ENCODE assay signal across 19 cellular contexts in the genomic region with DNA sequence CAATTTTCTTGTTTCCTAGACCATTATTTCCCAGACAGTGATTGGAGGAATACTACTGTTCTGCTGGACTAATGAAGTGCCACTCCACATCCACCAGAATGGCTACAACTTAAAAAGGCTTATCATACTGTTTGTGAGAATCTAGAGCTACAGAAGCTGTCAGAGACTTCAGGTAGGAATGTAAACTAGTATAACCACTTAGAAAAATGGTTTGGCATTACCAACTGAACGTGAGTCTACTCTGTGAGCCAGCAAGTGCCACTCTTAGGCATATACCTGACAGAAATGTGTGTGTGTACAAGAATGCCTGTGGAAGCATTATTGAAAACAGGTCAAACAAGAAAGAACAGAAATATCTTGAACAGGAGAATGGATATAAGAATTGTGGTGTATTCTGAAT. TPM values are rescaled to one million over a fixed set of nuclear protein-coding genes. Genes with fewer than 3 reads are reported as not detected.
DNase-seq lines count a peak whose midpoint lies in the region; ATAC-seq and TF ChIP-seq lines count a peak whose summit lies in the region.
"Had no signal": no experiment of that assay in that cellular context is flagged by ENCODE, and none has a peak within 500 bp of the region (broad histone marks: within the 10 kb centered on the region; RNA-seq: fewer than 3 reads in every experiment).

No MANE protein-coding gene starts in this region.

- no peaks in the 10 kb centered on the region for H3K36me3 ChIP-seq in lower lobe of right lung
- H3K36me3 ChIP-seq in upper lobe of right lung: no peaks in the 10 kb centered on the region
- H3K36me3 ChIP-seq: BLaER1 had no signal

- no peak overlapping the region for H3K27ac ChIP-seq in lower lobe of right lung
- H3K27ac ChIP-seq in upper lobe of right lung: no peak overlapping the region
- H3K27ac ChIP-seq: BLaER1, C4-2B, GM23248 had no signal

- H3K27me3 ChIP-seq in lower lobe of right lung (ENCODE audit: low read depth) (no peaks in the 10 kb centered on the region), upper lobe of right lung (no peaks in the 10 kb centered on the region)
- H3K27me3 ChIP-seq: BLaER1 had no signal

- intact Hi-C loops in lower lobe of right lung (cut with DNase I) (loop anchor here (10.0 kb wide), 1 partner anchor 193 kb away; no protein-coding TSS in a partner anchor), upper lobe of right lung (cut with DNase I) (no loop called here)

- no peak for TF ChIP-seq CTCF in lower lobe of right lung (IDR thresholded peaks at IDR 0.05)
- TF ChIP-seq CTCF in upper lobe of right lung (IDR thresholded peaks at IDR 0.05): no peak

- ATAC-seq in lower lobe of right lung: peak; percentile 50 to 72
- ATAC-seq in upper lobe of right lung: peak; percentile 73
- ATAC-seq: CD8-positive, alpha-beta T cell had no signal

- no peaks in the 10 kb centered on the region for H3K4me1 ChIP-seq in lower lobe of right lung
- H3K4me1 ChIP-seq in upper lobe of right lung: no peaks in the 10 kb centered on the region
- H3K4me1 ChIP-seq: Caco-2 had no signal

- H3K9me3 ChIP-seq in lower lobe of right lung (no peaks in the 10 kb centered on the region), upper lobe of right lung (no peaks in the 10 kb centered on the region)
- H3K9me3 ChIP-seq: BLaER1, Caco-2 had no signal

- no peak overlapping the region for H3K4me3 ChIP-seq in lower lobe of right lung
- no peak overlapping the region for H3K4me3 ChIP-seq in upper lobe of right lung
- H3K4me3 ChIP-seq: BLaER1, GM23248 had no signal

- DNase-seq in DMS53 (lab: John Stamatoyannopoulos, UW) (peak; percentile 49), DMS53 treated with DMSO at 0.1 percent for 48 hours (lab: John Stamatoyannopoulos, UW; ENCODE audit: unreplicated experiment) (peak; percentile 21), lower lobe of right lung (no peak), upper lobe of right lung (no peak), AG08395 (ENCODE audit: low spot score) (no peak), HUDEP-2 (lab: John Stamatoyannopoulos, UW; ENCODE audit: unreplicated experiment in 76 of 76) (no peak)
- DNase-seq: Caco-2; CD4-positive, CD25-positive, alpha-beta regulatory T cell; CD8-positive, alpha-beta T cell; DMS153; DMS79 treated with DMSO at 0.1 percent for 48 hours; GF-D8; GM23248; H7; HCEC 1CT had no signal

RNA-seq across cellular contexts. Expression of gene SCN3A, which starts 4.2 kb away (rescaled TPM):
- total RNA-seq in lower lobe of right lung (1.4 TPM), upper lobe of right lung (2.1 TPM)
- total RNA-seq: Caco-2; CD4-positive, CD25-positive, alpha-beta regulatory T cell; G401; H1; H7 had no signal

RNA-seq across cellular contexts. Expression of gene SCN2A, which starts 31.1 kb away (rescaled TPM):
- total RNA-seq in lower lobe of right lung: 0.35 TPM
- 0.58 TPM for total RNA-seq in upper lobe of right lung
- total RNA-seq: Caco-2; CD4-positive, CD25-positive, alpha-beta regulatory T cell; CD8-positive, alpha-beta T cell; G401 had no signal

Comparison
In these comparisons a context has a peak if more than half of its experiments do, and no peak if none do; other contexts are left out.
1. DNase-seq: peak in DMS53 (single experiment) and DMS53 treated with DMSO at 0.1 percent for 48 hours (single experiment); none in lower lobe of right lung (single experiment), upper lobe of right lung (single experiment), AG08395 (single experiment) and HUDEP-2 (0 of 76).